ENCODE assay signal across 2 cellular contexts in genomic region chr6:149716584-149716983, GRCh38.
TF ChIP-seq lines count a peak whose summit lies in the region.

No MANE protein-coding gene starts in this region.

TF ChIP-seq in SK-N-SH, 30 proteins besides CTCF, POLR2A, EP300 and RAD21 (continued from another document):
- TF ChIP-seq, protein P1, sequence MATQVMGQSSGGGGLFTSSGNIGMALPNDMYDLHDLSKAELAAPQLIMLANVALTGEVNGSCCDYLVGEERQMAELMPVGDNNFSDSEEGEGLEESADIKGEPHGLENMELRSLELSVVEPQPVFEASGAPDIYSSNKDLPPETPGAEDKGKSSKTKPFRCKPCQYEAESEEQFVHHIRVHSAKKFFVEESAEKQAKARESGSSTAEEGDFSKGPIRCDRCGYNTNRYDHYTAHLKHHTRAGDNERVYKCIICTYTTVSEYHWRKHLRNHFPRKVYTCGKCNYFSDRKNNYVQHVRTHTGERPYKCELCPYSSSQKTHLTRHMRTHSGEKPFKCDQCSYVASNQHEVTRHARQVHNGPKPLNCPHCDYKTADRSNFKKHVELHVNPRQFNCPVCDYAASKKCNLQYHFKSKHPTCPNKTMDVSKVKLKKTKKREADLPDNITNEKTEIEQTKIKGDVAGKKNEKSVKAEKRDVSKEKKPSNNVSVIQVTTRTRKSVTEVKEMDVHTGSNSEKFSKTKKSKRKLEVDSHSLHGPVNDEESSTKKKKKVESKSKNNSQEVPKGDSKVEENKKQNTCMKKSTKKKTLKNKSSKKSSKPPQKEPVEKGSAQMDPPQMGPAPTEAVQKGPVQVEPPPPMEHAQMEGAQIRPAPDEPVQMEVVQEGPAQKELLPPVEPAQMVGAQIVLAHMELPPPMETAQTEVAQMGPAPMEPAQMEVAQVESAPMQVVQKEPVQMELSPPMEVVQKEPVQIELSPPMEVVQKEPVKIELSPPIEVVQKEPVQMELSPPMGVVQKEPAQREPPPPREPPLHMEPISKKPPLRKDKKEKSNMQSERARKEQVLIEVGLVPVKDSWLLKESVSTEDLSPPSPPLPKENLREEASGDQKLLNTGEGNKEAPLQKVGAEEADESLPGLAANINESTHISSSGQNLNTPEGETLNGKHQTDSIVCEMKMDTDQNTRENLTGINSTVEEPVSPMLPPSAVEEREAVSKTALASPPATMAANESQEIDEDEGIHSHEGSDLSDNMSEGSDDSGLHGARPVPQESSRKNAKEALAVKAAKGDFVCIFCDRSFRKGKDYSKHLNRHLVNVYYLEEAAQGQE (IDR thresholded peaks at IDR 0.05; ENCODE audit: low read depth, low read length) = no peak
- TF ChIP-seq TEAD4 (IDR thresholded peaks at IDR 0.05; ENCODE audit: borderline replicate concordance, insufficient read depth) (no peak), RFX5 (IDR thresholded peaks at IDR 0.05; ENCODE audit: low read length) (no peak), USF2 (IDR thresholded peaks at IDR 0.05; ENCODE audit: borderline replicate concordance, low read depth, low read length) (no peak), USF1 (IDR thresholded peaks at IDR 0.05; ENCODE audit: borderline replicate concordance, low read depth) (no peak)
TF ChIP-seq in SK-N-SH: peak in this region for 0.

TF ChIP-seq in SK-N-SH treated with all-trans-retinoic acid at 6 μM for 48 hours, 23 proteins besides CTCF, POLR2A, EP300 and RAD21 (continued from another document):
- TF ChIP-seq ZFP3 (CRISPR knock-in tag; IDR thresholded peaks at IDR 0.05) (no peak), ZNF8 (CRISPR knock-in tag; IDR thresholded peaks at IDR 0.05) (no peak), PATZ1 (CRISPR knock-in tag; IDR thresholded peaks at IDR 0.05; ENCODE audit: borderline replicate concordance) (no peak), ZNF70 (CRISPR knock-in tag; IDR thresholded peaks at IDR 0.05) (no peak), OSR1 (CRISPR knock-in tag; IDR thresholded peaks at IDR 0.05) (no peak), ZNF565 (CRISPR knock-in tag; conservative IDR thresholded peaks at IDR 0.05; ENCODE audit: low read depth) (no peak)
- TF ChIP-seq, protein P2, sequence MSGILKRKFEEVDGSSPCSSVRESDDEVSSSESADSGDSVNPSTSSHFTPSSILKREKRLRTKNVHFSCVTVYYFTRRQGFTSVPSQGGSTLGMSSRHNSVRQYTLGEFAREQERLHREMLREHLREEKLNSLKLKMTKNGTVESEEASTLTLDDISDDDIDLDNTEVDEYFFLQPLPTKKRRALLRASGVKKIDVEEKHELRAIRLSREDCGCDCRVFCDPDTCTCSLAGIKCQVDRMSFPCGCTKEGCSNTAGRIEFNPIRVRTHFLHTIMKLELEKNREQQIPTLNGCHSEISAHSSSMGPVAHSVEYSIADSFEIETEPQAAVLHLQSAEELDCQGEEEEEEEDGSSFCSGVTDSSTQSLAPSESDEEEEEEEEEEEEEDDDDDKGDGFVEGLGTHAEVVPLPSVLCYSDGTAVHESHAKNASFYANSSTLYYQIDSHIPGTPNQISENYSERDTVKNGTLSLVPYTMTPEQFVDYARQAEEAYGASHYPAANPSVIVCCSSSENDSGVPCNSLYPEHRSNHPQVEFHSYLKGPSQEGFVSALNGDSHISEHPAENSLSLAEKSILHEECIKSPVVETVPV (CRISPR knock-in tag; IDR thresholded peaks at IDR 0.05) = no peak
- TF ChIP-seq, protein P3, sequence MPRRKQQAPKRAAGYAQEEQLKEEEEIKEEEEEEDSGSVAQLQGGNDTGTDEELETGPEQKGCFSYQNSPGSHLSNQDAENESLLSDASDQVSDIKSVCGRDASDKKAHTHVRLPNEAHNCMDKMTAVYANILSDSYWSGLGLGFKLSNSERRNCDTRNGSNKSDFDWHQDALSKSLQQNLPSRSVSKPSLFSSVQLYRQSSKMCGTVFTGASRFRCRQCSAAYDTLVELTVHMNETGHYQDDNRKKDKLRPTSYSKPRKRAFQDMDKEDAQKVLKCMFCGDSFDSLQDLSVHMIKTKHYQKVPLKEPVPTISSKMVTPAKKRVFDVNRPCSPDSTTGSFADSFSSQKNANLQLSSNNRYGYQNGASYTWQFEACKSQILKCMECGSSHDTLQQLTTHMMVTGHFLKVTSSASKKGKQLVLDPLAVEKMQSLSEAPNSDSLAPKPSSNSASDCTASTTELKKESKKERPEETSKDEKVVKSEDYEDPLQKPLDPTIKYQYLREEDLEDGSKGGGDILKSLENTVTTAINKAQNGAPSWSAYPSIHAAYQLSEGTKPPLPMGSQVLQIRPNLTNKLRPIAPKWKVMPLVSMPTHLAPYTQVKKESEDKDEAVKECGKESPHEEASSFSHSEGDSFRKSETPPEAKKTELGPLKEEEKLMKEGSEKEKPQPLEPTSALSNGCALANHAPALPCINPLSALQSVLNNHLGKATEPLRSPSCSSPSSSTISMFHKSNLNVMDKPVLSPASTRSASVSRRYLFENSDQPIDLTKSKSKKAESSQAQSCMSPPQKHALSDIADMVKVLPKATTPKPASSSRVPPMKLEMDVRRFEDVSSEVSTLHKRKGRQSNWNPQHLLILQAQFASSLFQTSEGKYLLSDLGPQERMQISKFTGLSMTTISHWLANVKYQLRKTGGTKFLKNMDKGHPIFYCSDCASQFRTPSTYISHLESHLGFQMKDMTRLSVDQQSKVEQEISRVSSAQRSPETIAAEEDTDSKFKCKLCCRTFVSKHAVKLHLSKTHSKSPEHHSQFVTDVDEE (CRISPR knock-in tag; IDR thresholded peaks at IDR 0.05) = no peak
TF ChIP-seq in SK-N-SH treated with all-trans-retinoic acid at 6 μM for 48 hours: peak in this region for 0.
